In the genomic region with DNA sequence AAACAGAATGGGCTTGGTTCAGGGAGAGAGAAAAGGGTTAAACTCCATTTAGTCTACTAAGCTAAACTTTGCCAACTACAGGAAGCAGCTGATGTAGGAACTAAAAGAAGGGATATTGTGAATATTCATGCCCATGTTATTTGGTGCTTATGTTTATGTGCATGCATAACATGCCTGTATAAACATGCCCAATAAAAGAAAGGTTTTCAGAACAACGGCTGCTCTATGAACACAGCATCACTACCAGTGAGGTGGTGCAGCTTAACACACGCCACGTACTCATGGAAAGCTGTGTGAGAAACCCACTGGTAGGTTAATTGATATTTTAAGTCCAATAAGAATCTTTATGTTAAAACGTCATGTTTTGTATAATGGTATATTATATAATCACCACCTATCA, we compare ENCODE assay signal across 28 cellular contexts.
"Had no signal": no experiment of that assay in that cellular context is flagged by ENCODE, and none has a peak within 500 bp of the region (broad histone marks: within the 10 kb centered on the region; RNA-seq: fewer than 3 reads in every experiment).

No MANE protein-coding gene starts in this region.

- H3K27me3 ChIP-seq: left lung, neural progenitor cell, neutrophil, right atrium auricular region, stomach, testis, thyroid gland, transverse colon, upper lobe of left lung, vagina had no signal

- DNase-seq: kidney; left colon; left lung; lower lobe of right lung; mammary epithelial cell; mesenchymal stem cell; naive B cell; natural killer cell; nephron progenitor cell; occipital lobe; stimulated activated CD4-positive, alpha-beta T cell treated with anti-CD3 and anti-CD28 coated beads, Interleukin-12 subunit alpha, Interleukin-12 subunit beta, amount 100 ng/mL, for 4 hours; stimulated activated CD4-positive, alpha-beta T cell treated with anti-CD3 and anti-CD28 coated beads, Interleukin-15, amount 100 ng/mL, for 24 hours; stimulated activated CD4-positive, alpha-beta T cell treated with anti-CD3 and anti-CD28 coated beads, Interleukin-2, amount 100 ng/mL, for 24 hours; stimulated activated CD4-positive, alpha-beta T cell treated with anti-CD3 and anti-CD28 coated beads, Interleukin-4, amount 100 ng/mL, for 1 hour; stimulated activated naive B cell treated with anti-CD40 and anti-IgM and Interleukin-4, amounts not matched to agents 10 μg/mL and 1 μg/mL and 100 μg/mL, for 72 hours; stimulated activated naive CD8-positive, alpha-beta T cell treated with anti-CD3 and anti-CD28 coated beads, Interleukin-15, Interleukin-2, amounts not matched to agents 100 U/mL and 50 U/mL, for 24 hours; stomach; testis; thyroid gland; transverse colon had no signal

- H3K9ac ChIP-seq: neural progenitor cell, parathyroid adenoma had no signal

- H3K4me3 ChIP-seq: left lung, lower lobe of right lung, neural progenitor cell, right atrium auricular region, skin epidermis, stomach, testis, thyroid gland, transverse colon, upper lobe of left lung, vagina had no signal

- H3K36me3 ChIP-seq: left lung, neural progenitor cell, neutrophil had no signal

- ATAC-seq: left colon; natural killer cell; sciatic nerve; stimulated activated naive B cell treated with anti-CD40 and anti-IgM and Interleukin-4, amounts not matched to agents 10 μg/mL and 1 μg/mL and 100 μg/mL, for 72 hours; stimulated activated naive CD8-positive, alpha-beta T cell treated with anti-CD3 and anti-CD28 coated beads, Interleukin-15, Interleukin-2, amounts not matched to agents 100 U/mL and 50 U/mL, for 24 hours had no signal

- H3K9me3 ChIP-seq: left lung, lower lobe of right lung, neutrophil, right atrium auricular region, stomach, testis, thyroid gland, transverse colon, upper lobe of left lung, vagina had no signal

- H3K4me1 ChIP-seq: lower lobe of right lung, neural progenitor cell, parathyroid adenoma, right atrium auricular region, testis, thyroid gland, transverse colon, upper lobe of left lung had no signal

- H3K4me2 ChIP-seq: neural progenitor cell had no signal

- H3K27ac ChIP-seq: left lung, lower lobe of right lung, neural progenitor cell, neutrophil, parathyroid adenoma, right atrium auricular region, skin epidermis, stomach, testis, thyroid gland, transverse colon, upper lobe of left lung, vagina had no signal
